8 cellular contexts compared by ENCODE assay signal in genomic region chr20:11204926-11205768, GRCh38.
DNase-seq lines count a peak whose midpoint lies in the region; ATAC-seq, FAIRE-seq and TF ChIP-seq lines count a peak whose summit lies in the region.

No MANE protein-coding gene starts in this region.

- no peaks in the 10 kb centered on the region for H3K4me1 ChIP-seq in OCI-LY7 (ENCODE audit: insufficient read depth, low read length, poor library complexity, severe bottlenecking)
- peaks cover 0 to 13% of the 10 kb centered on the region in 2 donors for H3K4me1 ChIP-seq in left lung
- H3K4me1 ChIP-seq in uterus: no peaks in the 10 kb centered on the region

- peak; percentile 32 to 36 for ATAC-seq in activated CD4-positive, CD25-positive, alpha-beta regulatory T cell treated with anti-CD3 and anti-CD28 coated beads, Interleukin-2, amount 50 U/mL, for 24 hours
- peak; percentile 88 for ATAC-seq in GM21526 (IDR thresholded peaks at IDR 0.05; ENCODE audit: low FRiP score, unreplicated experiment)
- ATAC-seq in left lung: peak; percentile 99

- H3K79me2 ChIP-seq in OCI-LY7 (ENCODE audit: insufficient read depth, low read depth, low read length): no peaks in the 10 kb centered on the region

- no peaks in the 10 kb centered on the region for H3K9me2 ChIP-seq in OCI-LY7 (ENCODE audit: insufficient read depth, low read length)

- no peaks in the 10 kb centered on the region for H4K20me1 ChIP-seq in OCI-LY7 (ENCODE audit: insufficient read depth, low read length)

- peak; percentile 51 for FAIRE-seq in HTR-8/SVneo (lab: Jason Lieb, UNC)

- H3K36me3 ChIP-seq in OCI-LY7 (ENCODE audit: insufficient read depth, low read length): no peaks in the 10 kb centered on the region
- H3K36me3 ChIP-seq in left lung: no peaks in the 10 kb centered on the region
- H3K36me3 ChIP-seq in uterus: no peaks in the 10 kb centered on the region

- no peak overlapping the region for H3K27ac ChIP-seq in OCI-LY7 (ENCODE audit: low read depth, low read length, poor library complexity, severe bottlenecking)
- H3K27ac ChIP-seq in left lung: no peak overlapping the region
- H3K27ac ChIP-seq in uterus: peak overlapping the region in 1 of 2 donors; percentile 18

- CTCF ChIA-PET in OCI-LY7 (lab: Charles Lee; ENCODE audit: unreplicated experiment): no interaction called here

- peak; percentile 84 for TF ChIP-seq CTCF in OCI-LY7 (conservative IDR thresholded peaks at IDR 0.05; ENCODE audit: low read length)
- TF ChIP-seq CTCF in left lung (IDR thresholded peaks at IDR 0.05): peak; percentile 53 to 67
- peak; percentile 33 to 62 (median 51) for TF ChIP-seq CTCF in uterus (IDR thresholded peaks at IDR 0.05)

- TF ChIP-seq POLR2A in uterus (IDR thresholded peaks at IDR 0.05): no peak

- no peak overlapping the region for H3K4me2 ChIP-seq in OCI-LY7 (ENCODE audit: low read length)

- 0 out of 2 replicates have a peak overlapping the region, but pooled peaks have one; percentile 30 for H2AFZ ChIP-seq in OCI-LY7 (ENCODE audit: low read length)

- POLR2A ChIA-PET in OCI-LY7 (lab: Charles Lee): no interaction called here

- BruUV-seq in OCI-LY7 (replicated peaks; lab: Mats Ljungman, UMichigan): no TSS peak

- intact Hi-C loops in OCI-LY7 (cut with micrococcal nuclease; ENCODE audit: unreplicated experiment): loop anchor here (10.0 kb wide), 1 partner anchor 650 kb away; no protein-coding TSS in a partner anchor
- intact Hi-C loops in left lung (cut with DNase I): no loop called here
- intact Hi-C loops in uterus (cut with DNase I; ENCODE audit: low total_unique reads): no loop called here

- H3K27me3 ChIP-seq in left lung: no peaks in the 10 kb centered on the region
- no peaks in the 10 kb centered on the region for H3K27me3 ChIP-seq in uterus

- H3K4me3 ChIP-seq in OCI-LY7 (ENCODE audit: low read depth, low read length, poor library complexity, severe bottlenecking) (no peak overlapping the region), left lung (no peak overlapping the region), uterus (no peak overlapping the region)

- H3K9me3 ChIP-seq in OCI-LY7 (ENCODE audit: low read length) (no peaks in the 10 kb centered on the region), left lung (no peaks in the 10 kb centered on the region), uterus (no peaks in the 10 kb centered on the region)

- DNase-seq in activated CD4-positive, CD25-positive, alpha-beta regulatory T cell treated with anti-CD3 and anti-CD28 coated beads, Interleukin-2, amount 50 U/mL, for 72 hours: no peak
- peak; percentile 29 for DNase-seq in HTR-8/SVneo (ENCODE audit: insufficient read length, low spot score)
- peak; percentile 50 for DNase-seq in OCI-LY7 (ENCODE audit: low spot score)
- peak; percentile 35 for DNase-seq in cerebellar cortex (ENCODE audit: low spot score)
- no peak for DNase-seq in left lung
- DNase-seq in uterus: peak; percentile 29 to 38

Comparison
In these comparisons a context has a peak if more than half of its experiments do, and no peak if none do; other contexts are left out.
1. ATAC-seq: peak in every context shown above with its lines; median percentile 99 in left lung; 88 in GM21526; 34 in activated CD4-positive, CD25-positive, alpha-beta regulatory T cell treated with anti-CD3 and anti-CD28 coated beads, Interleukin-2, amount 50 U/mL, for 24 hours.
2. DNase-seq: peak in HTR-8/SVneo (single experiment), OCI-LY7 (single experiment), cerebellar cortex (single experiment) and uterus (2 of 2); none in activated CD4-positive, CD25-positive, alpha-beta regulatory T cell treated with anti-CD3 and anti-CD28 coated beads, Interleukin-2, amount 50 U/mL, for 72 hours (single experiment) and left lung (0 of 2).
3. Peak in every context shown above with its lines, with median percentiles within 50 percentile points of each other: CTCF ChIP-seq.